31 cellular contexts compared by ENCODE assay signal in genomic region chr6:13907614-13908215, GRCh38. TPM values are rescaled to one million over a fixed set of nuclear protein-coding genes. Genes with fewer than 3 reads are reported as not detected.
"Had no signal": no experiment of that assay in that cellular context is flagged by ENCODE, and none has a peak within 500 bp of the region (broad histone marks: within the 10 kb centered on the region; RNA-seq: fewer than 3 reads in every experiment).

No MANE protein-coding gene starts in this region.

- H3K4me1 ChIP-seq: neural progenitor cell, parathyroid adenoma, psoas muscle, suprapubic skin, testis, tibial artery, transverse colon, upper lobe of right lung, uterus had no signal

- H3K9ac ChIP-seq: neural progenitor cell, parathyroid adenoma had no signal

- H3K9me3 Mint-ChIP-seq: natural killer cell; nephron; neural progenitor cell; stimulated activated memory B cell treated with anti-CD40 and anti-IgM and Interleukin-4, amounts not matched to agents 10 μg/mL and 1 μg/mL and 100 μg/mL, for 72 hours; stimulated activated naive CD8-positive, alpha-beta T cell treated with anti-CD3 and anti-CD28 coated beads, Interleukin-15, amount 100 ng/mL, for 72 hours; type B pancreatic cell had no signal

- H2AFZ ChIP-seq: neural progenitor cell, parathyroid adenoma had no signal

- H3K4me1 Mint-ChIP-seq: nephron; stimulated activated memory B cell treated with anti-CD40 and anti-IgM and Interleukin-4, amounts not matched to agents 10 μg/mL and 1 μg/mL and 100 μg/mL, for 72 hours; stimulated activated naive CD8-positive, alpha-beta T cell treated with anti-CD3 and anti-CD28 coated beads, Interleukin-15, amount 100 ng/mL, for 72 hours had no signal

- H3K36me3 Mint-ChIP-seq: natural killer cell; neural progenitor cell; stimulated activated memory B cell treated with anti-CD40 and anti-IgM and Interleukin-4, amounts not matched to agents 10 μg/mL and 1 μg/mL and 100 μg/mL, for 72 hours; type B pancreatic cell had no signal

- H3K36me3 ChIP-seq: neural progenitor cell, ovary, spleen, suprapubic skin, tibial artery, transverse colon, upper lobe of right lung, uterus had no signal

- H3K4me2 ChIP-seq: neural progenitor cell, smooth muscle cell had no signal

- H3K4me3 ChIP-seq: neural progenitor cell, ovary, psoas muscle, skin epidermis, smooth muscle cell, spleen, suprapubic skin, testis, tibial artery, transverse colon, upper lobe of right lung, uterus had no signal

- ATAC-seq: natural killer cell; psoas muscle; right cardiac atrium; sciatic nerve; stimulated activated memory B cell treated with anti-CD40 and anti-IgM and Interleukin-4, amounts not matched to agents 10 μg/mL and 1 μg/mL and 100 μg/mL, for 72 hours; stimulated activated naive CD8-positive, alpha-beta T cell treated with anti-CD3 and anti-CD28 coated beads, Interleukin-15, amount 100 ng/mL, for 72 hours; stimulated activated naive CD8-positive, alpha-beta T cell treated with anti-CD3 and anti-CD28 coated beads, Interleukin-15, Interleukin-2, amounts not matched to agents 100 U/mL and 50 U/mL, for 24 hours; upper lobe of right lung had no signal

- DNase-seq: natural killer cell; occipital lobe; ovary; posterior cingulate gyrus; psoas muscle; right cardiac atrium; spleen; stimulated activated CD4-positive, alpha-beta T cell treated with anti-CD3 and anti-CD28 coated beads, Interleukin-12 subunit alpha, Interleukin-12 subunit beta, amount 100 ng/mL, for 4 hours; stimulated activated CD4-positive, alpha-beta T cell treated with anti-CD3 and anti-CD28 coated beads, Interleukin-1b, Interleukin-23, amount 100 ng/mL, for 48 hours; stimulated activated CD4-positive, alpha-beta T cell treated with anti-CD3 and anti-CD28 coated beads, Interleukin-4, amount 100 ng/mL, for 1 hour; stimulated activated CD4-positive, alpha-beta T cell treated with anti-CD3 and anti-CD28 coated beads, Interleukin-4, amount 100 ng/mL, for 4 hours; stimulated activated CD8-positive, alpha-beta memory T cell treated with anti-CD3 and anti-CD28 coated beads, Interleukin-4, amount 100 ng/mL, for 48 hours; stimulated activated naive CD4-positive, alpha-beta T cell; stimulated activated naive CD8-positive, alpha-beta T cell treated with anti-CD3 and anti-CD28 coated beads, Interleukin-15, amount 100 ng/mL, for 72 hours; stimulated activated naive CD8-positive, alpha-beta T cell treated with anti-CD3 and anti-CD28 coated beads, Interleukin-15, Interleukin-2, amounts not matched to agents 100 U/mL and 50 U/mL, for 24 hours; substantia nigra; testis; tibial artery; transverse colon; upper lobe of right lung; uterus had no signal

- H3K4me3 Mint-ChIP-seq: natural killer cell; nephron; neural progenitor cell; stimulated activated memory B cell treated with anti-CD40 and anti-IgM and Interleukin-4, amounts not matched to agents 10 μg/mL and 1 μg/mL and 100 μg/mL, for 72 hours; stimulated activated naive CD8-positive, alpha-beta T cell treated with anti-CD3 and anti-CD28 coated beads, Interleukin-15, amount 100 ng/mL, for 72 hours; type B pancreatic cell had no signal

- H3K27ac Mint-ChIP-seq: natural killer cell; nephron; neural progenitor cell; progenitor cell of endocrine pancreas; stimulated activated memory B cell treated with anti-CD40 and anti-IgM and Interleukin-4, amounts not matched to agents 10 μg/mL and 1 μg/mL and 100 μg/mL, for 72 hours; stimulated activated naive CD8-positive, alpha-beta T cell treated with anti-CD3 and anti-CD28 coated beads, Interleukin-15, amount 100 ng/mL, for 72 hours; type B pancreatic cell had no signal

- H3K27me3 ChIP-seq: ovary, testis, uterus had no signal

- H3K79me2 ChIP-seq: parathyroid adenoma had no signal

- H3K9me3 ChIP-seq: ovary, psoas muscle, spleen, suprapubic skin, testis, tibial artery, transverse colon, upper lobe of right lung, uterus had no signal

- H3K27ac ChIP-seq: neural progenitor cell, ovary, parathyroid adenoma, psoas muscle, skin epidermis, spleen, suprapubic skin, testis, tibial artery, transverse colon, upper lobe of right lung, uterus had no signal

RNA-seq across cellular contexts. Expression of gene RNF182, which starts 17.0 kb away (rescaled TPM):
- total RNA-seq: natural killer cell, transverse colon had no signal
